Comparison of ENCODE assay signal across 1 cellular context in genomic region chr20:23637282-23638221, GRCh38.
TF ChIP-seq lines count a peak whose summit lies in the region.

TSS of gene CST3 (minus strand) at chr20:23637955. CDS start at chr20:23637862, 93 bp downstream.

TF ChIP-seq in WTC11, 78 proteins besides CTCF, POLR2A, EP300 and RAD21 (continued from another document):
- TF ChIP-seq AR (CRISPR knock-in tag; IDR thresholded peaks at IDR 0.05): no peak
